Comparison of ENCODE assay signal across 7 cellular contexts in the genomic region with DNA sequence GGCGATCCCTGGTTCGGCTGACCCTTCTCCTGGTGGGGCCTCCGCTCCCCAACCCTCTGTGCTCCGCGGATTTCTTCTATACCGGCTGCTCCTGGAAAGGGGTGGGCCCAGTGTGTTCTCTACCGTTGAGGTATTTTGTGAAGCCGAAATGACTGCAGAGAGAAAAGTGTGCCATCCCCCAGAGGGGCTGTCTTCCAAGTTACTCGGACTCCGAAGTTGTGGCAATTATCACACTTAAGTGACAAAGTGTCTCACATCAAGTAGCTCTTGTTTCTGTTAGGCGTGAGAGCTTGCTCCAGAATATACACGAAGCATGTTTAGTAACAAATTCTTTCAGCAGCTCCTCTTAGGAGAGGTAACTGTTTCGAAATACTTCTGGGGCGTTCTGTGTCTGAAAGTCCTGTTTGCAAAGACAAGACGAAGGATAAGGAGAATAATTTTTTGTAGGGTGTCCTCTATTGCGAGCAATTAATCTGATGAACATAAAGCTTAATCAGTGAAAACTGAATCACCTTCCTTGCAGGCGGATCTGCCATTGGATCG. TPM values are rescaled to one million over a fixed set of nuclear protein-coding genes. Genes with fewer than 3 reads are reported as not detected.
DNase-seq lines count a peak whose midpoint lies in the region; ATAC-seq and TF ChIP-seq lines count a peak whose summit lies in the region.

No MANE protein-coding gene starts in this region.

- no peaks in the 10 kb centered on the region for H3F3A ChIP-seq in smooth muscle cell (ENCODE audit: low read depth)

- peak overlapping the region; percentile 89 for H3K4me2 ChIP-seq in smooth muscle cell

- peak overlapping the region; percentile 98 for H3K4me3 Mint-ChIP-seq in activated CD4-positive, alpha-beta memory T cell treated with anti-CD3 and anti-CD28 coated beads for 36 hours
- H3K4me3 Mint-ChIP-seq in glutamatergic neuron (ENCODE audit: unreplicated experiment): peak overlapping the region; percentile 98

- TF ChIP-seq CTCF in glutamatergic neuron (IDR thresholded peaks at IDR 0.05; ENCODE audit: partially characterized antibody, unreplicated experiment): no peak
- TF ChIP-seq CTCF in smooth muscle cell (IDR thresholded peaks at IDR 0.05; ENCODE audit: borderline replicate concordance, insufficient read depth, poor library complexity, severe bottlenecking): no peak

- peak overlapping the region; percentile 98 for H3K27ac ChIP-seq in smooth muscle cell (ENCODE audit: low read depth)

- peak overlapping the region; percentile 99 for H3K9ac ChIP-seq in smooth muscle cell (ENCODE audit: low read depth)

- H2AFZ ChIP-seq in smooth muscle cell (ENCODE audit: low read depth): peak overlapping the region; percentile 81

- H3K27me3 ChIP-seq in HAP-1 (ENCODE audit: low read depth) (no peaks in the 10 kb centered on the region), smooth muscle cell (ENCODE audit: low read depth) (no peaks in the 10 kb centered on the region)

- CTCF ChIA-PET in activated CD4-positive, alpha-beta memory T cell treated with anti-CD3 and anti-CD28 coated beads for 36 hours (lab: Charles Lee): interaction anchor here (0.6 to 3.1 kb wide), 6 partner anchors 9 to 174 kb away, joined by 3 to 20 read pairs (median 4); no protein-coding TSS in a partner anchor

- in situ Hi-C loops in HAP-1 (cut with MboI; ENCODE audit: low sequenced_read_pairs): no loop called here

- no peaks in the 10 kb centered on the region for H3K27me3 Mint-ChIP-seq in activated CD4-positive, alpha-beta memory T cell treated with anti-CD3 and anti-CD28 coated beads for 36 hours
- H3K27me3 Mint-ChIP-seq in glutamatergic neuron (ENCODE audit: unreplicated experiment): peaks cover 12% of the 10 kb centered on the region

- no peaks in the 10 kb centered on the region for H3K9me3 ChIP-seq in HAP-1
- H3K9me3 ChIP-seq in smooth muscle cell (replicated peaks; ENCODE audit: low read depth): no peaks in the 10 kb centered on the region

- H3K36me3 ChIP-seq in HAP-1 (replicated peaks): peaks cover 9% of the 10 kb centered on the region
- H3K36me3 ChIP-seq in smooth muscle cell (ENCODE audit: low read depth): no peaks in the 10 kb centered on the region

- H3K79me2 ChIP-seq in smooth muscle cell (ENCODE audit: low read depth): peaks cover 88% of the 10 kb centered on the region

- peaks cover 44% of the 10 kb centered on the region for H3K4me1 Mint-ChIP-seq in activated CD4-positive, alpha-beta memory T cell treated with anti-CD3 and anti-CD28 coated beads for 36 hours (ENCODE audit: low read depth)
- H3K4me1 Mint-ChIP-seq in glutamatergic neuron (ENCODE audit: low read depth, unreplicated experiment): peaks cover 15% of the 10 kb centered on the region

- intact Hi-C loops in activated CD4-positive, alpha-beta memory T cell treated with anti-CD3 and anti-CD28 coated beads for 36 hours (cut with micrococcal nuclease): loop anchor here (2.0 to 10.0 kb wide), 8 partner anchors 41 to 813 kb away; partner anchors contain the start of genes ACO2, MRTFA, PHF5A and RANGAP1

- no peaks in the 10 kb centered on the region for H3K9me3 Mint-ChIP-seq in activated CD4-positive, alpha-beta memory T cell treated with anti-CD3 and anti-CD28 coated beads for 36 hours
- H3K9me3 Mint-ChIP-seq in glutamatergic neuron (ENCODE audit: unreplicated experiment): peaks cover 10% of the 10 kb centered on the region

- ATAC-seq in HG03520 (IDR thresholded peaks at IDR 0.05; ENCODE audit: unreplicated experiment) (no peak), HG03039 (IDR thresholded peaks at IDR 0.05; ENCODE audit: unreplicated experiment) (no peak)

- peaks cover 14% of the 10 kb centered on the region for H3K4me1 ChIP-seq in HAP-1
- peaks cover 41% of the 10 kb centered on the region for H3K4me1 ChIP-seq in smooth muscle cell (ENCODE audit: low read depth)

- H4K20me1 ChIP-seq in smooth muscle cell (ENCODE audit: low read depth): peaks cover 30% of the 10 kb centered on the region

- 14% methylated on average over 18 of the region's 18 CpGs for WGBS in smooth muscle cell (ENCODE audit: low lambda C conversion rate)

- peak overlapping the region; percentile 99 for H3K27ac Mint-ChIP-seq in activated CD4-positive, alpha-beta memory T cell treated with anti-CD3 and anti-CD28 coated beads for 36 hours
- peak overlapping the region; percentile 94 for H3K27ac Mint-ChIP-seq in glutamatergic neuron (ENCODE audit: unreplicated experiment)

- POLR2A ChIA-PET in activated CD4-positive, alpha-beta memory T cell treated with anti-CD3 and anti-CD28 coated beads for 36 hours (lab: Charles Lee): interaction anchor here (0.7 to 2.1 kb wide), 7 partner anchors 9 to 234 kb away, joined by 3 to 9 read pairs (median 3); partner anchors contain the start of gene SLC25A17

- peak overlapping the region; percentile 84 for H3K4me3 ChIP-seq in HAP-1
- H3K4me3 ChIP-seq in smooth muscle cell: peak overlapping the region; percentile 91

- peaks cover 6% of the 10 kb centered on the region for H3K36me3 Mint-ChIP-seq in activated CD4-positive, alpha-beta memory T cell treated with anti-CD3 and anti-CD28 coated beads for 36 hours
- H3K36me3 Mint-ChIP-seq in glutamatergic neuron (ENCODE audit: unreplicated experiment): no peaks in the 10 kb centered on the region

- DNase-seq in HAP-1 (ENCODE audit: low spot score in 2 of 2): no peak
- DNase-seq in activated CD4-positive, alpha-beta memory T cell treated with anti-CD3 and anti-CD28 coated beads for 36 hours: no peak
- DNase-seq in glutamatergic neuron: no peak
- no peak for DNase-seq in smooth muscle cell (lab: John Stamatoyannopoulos, UW; ENCODE audit: unreplicated experiment)
- DNase-seq in activated CD4-positive, CD25-positive, alpha-beta regulatory T cell treated with anti-CD3 and anti-CD28 coated beads, Interleukin-2, amount 50 U/mL, for 72 hours: no peak

RNA-seq across cellular contexts. Expression of gene XPNPEP3, which starts 0.4 kb away (rescaled TPM):
- 10 to 100 TPM; 19.4 to 20.1 TPM for total RNA-seq in activated CD4-positive, alpha-beta memory T cell treated with anti-CD3 and anti-CD28 coated beads for 36 hours
- total RNA-seq in glutamatergic neuron (ENCODE audit: unreplicated experiment): 20.7 TPM
- total RNA-seq in smooth muscle cell: 9.8 and 12.3 TPM in 2 replicates
- 3.9 and 5.3 TPM in 2 replicates for polyA plus RNA-seq in smooth muscle cell

RNA-seq across cellular contexts. Expression of gene ST13, which starts 0.9 kb away (rescaled TPM):
- total RNA-seq in activated CD4-positive, alpha-beta memory T cell treated with anti-CD3 and anti-CD28 coated beads for 36 hours: 100 to 1,000 TPM; 240 to 263 TPM
- total RNA-seq in glutamatergic neuron (ENCODE audit: unreplicated experiment) (196 TPM), smooth muscle cell (118 and 128 TPM in 2 replicates)
- polyA plus RNA-seq in smooth muscle cell: 129 and 146 TPM in 2 replicates

RNA-seq across cellular contexts. Expression of gene DNAJB7, which starts 4.5 kb away (rescaled TPM):
- total RNA-seq in activated CD4-positive, alpha-beta memory T cell treated with anti-CD3 and anti-CD28 coated beads for 36 hours: not detected
- total RNA-seq in glutamatergic neuron (ENCODE audit: unreplicated experiment) (not detected), smooth muscle cell (not detected in 2 replicates)
- polyA plus RNA-seq in smooth muscle cell: 0.26 TPM in 1 of 2 replicates, not detected in the other

RNA-seq across cellular contexts. Expression of gene SLC25A17, which starts 38.2 kb away (rescaled TPM):
- total RNA-seq in activated CD4-positive, alpha-beta memory T cell treated with anti-CD3 and anti-CD28 coated beads for 36 hours: 10 to 100 TPM; 29.3 to 30.8 TPM
- total RNA-seq in glutamatergic neuron (ENCODE audit: unreplicated experiment) (18.3 TPM), smooth muscle cell (28.9 and 29.1 TPM in 2 replicates)
- 29.0 and 31.5 TPM in 2 replicates for polyA plus RNA-seq in smooth muscle cell
